1 cellular context compared by ENCODE assay signal in the genomic region with DNA sequence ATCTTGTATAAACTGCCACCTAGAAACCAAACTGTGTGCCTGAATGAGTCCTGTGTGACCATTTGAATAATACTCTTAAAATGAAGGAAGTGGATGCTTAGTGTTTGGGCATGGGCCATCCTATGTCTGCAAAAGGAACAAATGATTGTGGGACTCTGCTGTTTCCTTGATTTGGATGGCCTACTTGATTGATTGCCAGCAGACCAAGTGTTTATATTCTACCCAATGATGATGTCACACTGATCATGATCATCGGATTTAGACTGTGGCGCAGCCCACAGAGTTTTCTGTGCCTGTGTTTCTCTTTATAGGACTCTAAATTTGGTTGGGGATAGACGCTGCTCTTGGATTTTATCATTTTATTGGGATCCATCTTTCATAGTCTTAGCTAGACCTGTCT.
TF ChIP-seq lines count a peak whose summit lies in the region.

No MANE protein-coding gene starts in this region.

TF ChIP-seq in SK-N-SH treated with all-trans-retinoic acid at 6 μM for 48 hours, 23 proteins besides CTCF, POLR2A, EP300 and RAD21 (continued from another document):
- TF ChIP-seq CREB5 (CRISPR knock-in tag; IDR thresholded peaks at IDR 0.05; ENCODE audit: low read depth) (no peak), CSDC2 (CRISPR knock-in tag; IDR thresholded peaks at IDR 0.05) (no peak), ISL1 (CRISPR knock-in tag; IDR thresholded peaks at IDR 0.05) (no peak), RARB (CRISPR knock-in tag; IDR thresholded peaks at IDR 0.05) (no peak), ZC3H10 (CRISPR knock-in tag; IDR thresholded peaks at IDR 0.05) (no peak)
